In the genomic region with DNA sequence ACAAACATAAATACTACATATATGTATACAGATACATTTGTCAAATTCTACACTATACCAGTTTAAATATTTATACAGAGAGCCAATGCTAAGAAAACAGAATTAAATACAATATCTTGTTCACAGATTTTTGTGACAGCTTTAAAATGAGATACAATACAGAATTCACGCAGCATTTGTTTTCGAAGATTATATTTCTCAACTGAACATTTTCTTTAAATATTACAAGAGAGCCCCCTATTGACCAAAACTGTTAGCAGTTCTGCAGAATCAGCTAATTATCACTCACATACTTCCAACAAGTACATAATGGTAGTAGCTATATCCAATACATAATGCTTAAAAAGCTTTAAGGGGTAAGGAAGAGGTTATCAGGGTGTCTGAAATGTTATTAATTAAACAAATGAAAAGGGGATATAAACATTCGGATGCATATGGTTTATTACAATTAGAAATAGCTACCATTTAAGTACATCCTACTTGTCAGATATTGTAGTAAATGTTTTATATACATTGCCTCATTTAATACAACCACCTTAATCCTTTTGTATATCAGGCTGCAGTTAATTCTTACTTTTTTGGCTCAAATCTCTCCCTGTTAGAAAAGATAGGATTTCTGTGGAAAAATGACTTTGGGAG, we compare ENCODE assay signal across 8 cellular contexts. TPM values are rescaled to one million over a fixed set of nuclear protein-coding genes. Genes with fewer than 3 reads are reported as not detected.
DNase-seq lines count a peak whose midpoint lies in the region; ATAC-seq and TF ChIP-seq lines count a peak whose summit lies in the region.

No MANE protein-coding gene starts in this region.

- H3K27me3 ChIP-seq in SJCRH30 (no peaks in the 10 kb centered on the region), tibial artery (no peaks in the 10 kb centered on the region)

- TF ChIP-seq CTCF in tibial artery (IDR thresholded peaks at IDR 0.05), result peak in 1 of 2 experiments; percentile 19

- H3K4me3 ChIP-seq in SJCRH30, result no peak overlapping the region
- H3K4me3 ChIP-seq in tibial artery, result no peak overlapping the region

- H3K4me1 ChIP-seq in SJCRH30 (no peaks in the 10 kb centered on the region), tibial artery (no peaks in the 10 kb centered on the region)

- ATAC-seq in HG03139 (IDR thresholded peaks at IDR 0.05; ENCODE audit: unreplicated experiment), result no peak

- intact Hi-C loops in tibial artery (cut with DNase I; ENCODE audit: low total_unique reads), result no loop called here

- peak; percentile 32; the same call in 1 of the 2 replicates for TF ChIP-seq RAD21 in Ishikawa (IDR thresholded peaks at IDR 0.05; ENCODE audit: low read depth)

- TF ChIP-seq EP300 in Ishikawa (IDR thresholded peaks at IDR 0.05; ENCODE audit: borderline replicate concordance), result no peak

- DNase-seq in ELR (ENCODE audit: low read depth) (peak; percentile 60), SJCRH30 (peak; percentile 3 to 69), germinal center (ENCODE audit: low spot score) (peak; percentile 2), ureter (ENCODE audit: low spot score) (no peak), tibial artery (no peak), activated gamma-delta T cell treated with Interleukin-2 at 50 U/mL for 16 hours (no peak)

- 0 out of 2 replicates have a peak, but pooled peaks cover 3% of the 10 kb centered on the region for H3K9me3 ChIP-seq in SJCRH30 (replicated peaks)
- no peaks in the 10 kb centered on the region for H3K9me3 ChIP-seq in tibial artery

- H3K27ac ChIP-seq in SJCRH30, result no peak overlapping the region
- no peak overlapping the region for H3K27ac ChIP-seq in tibial artery

- H3K36me3 ChIP-seq in SJCRH30 (no peaks in the 10 kb centered on the region), tibial artery (peaks cover 7 to 12% (median 10%) of the 10 kb centered on the region in 3 donors)

TF ChIP-seq in Ishikawa, 13 proteins besides CTCF, POLR2A, EP300 and RAD21:
- no peak for TF ChIP-seq CEBPB (IDR thresholded peaks at IDR 0.05)
- TF ChIP-seq, protein P1, sequence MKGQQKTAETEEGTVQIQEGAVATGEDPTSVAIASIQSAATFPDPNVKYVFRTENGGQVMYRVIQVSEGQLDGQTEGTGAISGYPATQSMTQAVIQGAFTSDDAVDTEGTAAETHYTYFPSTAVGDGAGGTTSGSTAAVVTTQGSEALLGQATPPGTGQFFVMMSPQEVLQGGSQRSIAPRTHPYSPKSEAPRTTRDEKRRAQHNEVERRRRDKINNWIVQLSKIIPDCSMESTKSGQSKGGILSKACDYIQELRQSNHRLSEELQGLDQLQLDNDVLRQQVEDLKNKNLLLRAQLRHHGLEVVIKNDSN (IDR thresholded peaks at IDR 0.05), result no peak
- no peak for TF ChIP-seq FOXM1 (IDR thresholded peaks at IDR 0.05; ENCODE audit: borderline replicate concordance, low read depth)
- TF ChIP-seq ZBTB7A (IDR thresholded peaks at IDR 0.05; ENCODE audit: low read depth), result no peak
- TF ChIP-seq YY1 (IDR thresholded peaks at IDR 0.05; ENCODE audit: low read depth), result no peak

RNA-seq across cellular contexts. Expression of a gene that starts 31.7 kb away (rescaled TPM):
- total RNA-seq in SJCRH30 (2014; rRNA removed; shearing (Covaris generic)), result 5.5 and 7.4 TPM in 2 replicates
- 21.7 TPM for total RNA-seq in ureter

Comparison
In these comparisons a context has a peak if more than half of its experiments do, and no peak if none do; other contexts are left out.
1. DNase-seq: peak in ELR (single experiment), SJCRH30 (2 of 2) and germinal center (single experiment); none in ureter (single experiment), tibial artery (0 of 2) and activated gamma-delta T cell treated with Interleukin-2 at 50 U/mL for 16 hours (single experiment).